In the genomic region with DNA sequence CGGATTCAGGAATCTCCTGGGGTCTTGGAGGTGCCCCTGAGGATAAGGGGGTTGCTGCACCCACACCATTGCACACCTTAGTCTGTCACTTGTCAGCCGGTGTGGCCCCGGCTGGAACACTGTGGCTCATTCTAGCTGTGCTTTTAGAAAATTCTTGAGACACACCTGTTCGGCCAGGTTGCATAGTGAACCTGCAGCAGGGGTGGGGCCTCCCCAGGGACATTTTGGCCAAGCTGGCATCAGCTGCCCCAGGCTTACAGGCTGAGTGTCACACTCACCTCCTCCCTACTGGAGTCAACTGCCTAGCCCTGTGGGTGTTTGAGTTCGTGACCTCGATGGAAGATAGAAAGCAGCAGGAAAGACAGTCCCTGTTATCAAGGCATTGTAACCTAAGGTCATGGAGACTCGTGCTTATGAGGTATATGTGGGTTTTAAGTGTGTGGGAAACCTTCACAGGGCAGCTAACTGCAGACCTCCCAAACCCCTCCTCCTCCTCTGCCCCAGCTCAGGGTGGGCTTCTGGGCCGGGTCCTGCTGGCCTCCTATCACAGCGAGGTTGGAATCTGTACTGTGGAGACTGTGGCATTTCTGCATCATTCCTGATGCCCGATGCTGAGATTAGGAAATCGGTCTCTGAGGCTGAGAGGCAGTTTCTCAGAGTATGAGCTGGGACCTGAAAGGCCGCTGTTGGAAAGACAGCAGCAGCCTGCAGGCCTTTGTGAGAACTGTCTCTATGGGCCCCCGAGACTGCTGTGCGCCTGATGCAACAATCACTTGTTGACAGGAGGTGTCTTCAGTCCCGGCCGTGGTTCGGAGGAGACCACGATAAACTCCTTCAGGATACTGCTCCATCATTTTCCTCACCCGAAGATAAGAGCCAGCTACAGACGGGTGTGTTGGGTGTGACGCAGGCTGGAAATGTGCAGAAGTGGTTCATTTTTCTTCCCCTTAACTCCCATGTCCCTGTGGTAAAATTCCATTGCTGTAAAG, we compare ENCODE assay signal across 16 cellular contexts.
DNase-seq lines count a peak whose midpoint lies in the region; ATAC-seq and TF ChIP-seq lines count a peak whose summit lies in the region.
"Had no signal": no experiment of that assay in that cellular context is flagged by ENCODE, and none has a peak within 500 bp of the region (broad histone marks: within the 10 kb centered on the region; RNA-seq: fewer than 3 reads in every experiment).

No MANE protein-coding gene starts in this region.

- H3K27me3 ChIP-seq in heart right ventricle (no peaks in the 10 kb centered on the region), osteoblast (ENCODE audit: insufficient read depth, low read length) (no peaks in the 10 kb centered on the region)
- H3K27me3 ChIP-seq: adrenal gland, tibial artery had no signal

- no peaks in the 10 kb centered on the region for H3K79me2 ChIP-seq in osteoblast (ENCODE audit: insufficient read depth, low read length)

- ATAC-seq in heart right ventricle (peak in 7 of 8 donors; percentile 40 to 69 (median 61)), HG02970 (IDR thresholded peaks at IDR 0.05; ENCODE audit: low FRiP score, unreplicated experiment) (no peak), HG03378 (IDR thresholded peaks at IDR 0.05; ENCODE audit: unreplicated experiment) (no peak), GM21529 (IDR thresholded peaks at IDR 0.05; ENCODE audit: unreplicated experiment) (no peak)
- ATAC-seq: natural killer cell treated with Interleukin-12 subunit alpha and Interleukin-12 subunit beta and Interleukin-15 and Interleukin-18, amount 100 ng/mL, for 72 hours had no signal

- intact Hi-C loops in heart right ventricle (cut with DNase I), result no loop called here

- H3K4me3 ChIP-seq in heart right ventricle (no peak overlapping the region), osteoblast (ENCODE audit: insufficient read depth, low read length) (no peak overlapping the region)
- H3K4me3 ChIP-seq: tibial artery had no signal

- H3K4me1 ChIP-seq in heart right ventricle (peaks cover 0 to 29% (median 15%) of the 10 kb centered on the region in 9 donors), osteoblast (ENCODE audit: insufficient read depth, low read length) (no peaks in the 10 kb centered on the region)
- H3K4me1 ChIP-seq: tibial artery had no signal

- H3K36me3 ChIP-seq in heart right ventricle, result peaks cover 0 to 11% (median 0%) of the 10 kb centered on the region in 9 donors
- no peaks in the 10 kb centered on the region for H3K36me3 ChIP-seq in osteoblast (ENCODE audit: insufficient read depth, low read length)
- H3K36me3 ChIP-seq: adrenal gland, tibial artery had no signal

- H3K9me3 ChIP-seq in heart right ventricle (peaks cover 0 to 4% (median 0%) of the 10 kb centered on the region in 11 donors), osteoblast (ENCODE audit: low read depth, low read length) (no peaks in the 10 kb centered on the region)
- H3K9me3 ChIP-seq: adrenal gland, tibial artery had no signal

- TF ChIP-seq CTCF in C4-2B (conservative IDR thresholded peaks at IDR 0.05) (no peak), heart right ventricle (IDR thresholded peaks at IDR 0.05) (no peak), osteoblast (IDR thresholded peaks at IDR 0.05; ENCODE audit: extremely low read depth, low read depth, low read length) (no peak)

- H4K20me1 ChIP-seq in osteoblast (ENCODE audit: insufficient read depth, low read length), result peaks cover 2% of the 10 kb centered on the region

- whole genome bisulfite sequencing in heart right ventricle, 2 donors, result 48 to 60% methylated on average over 21 of the region's 21 CpGs

- peak overlapping the region; percentile 89 for H3K27ac ChIP-seq in C4-2B
- peak overlapping the region; percentile 46 for H3K27ac ChIP-seq in angular gyrus (ENCODE audit: low read depth, low read length)
- H3K27ac ChIP-seq in heart right ventricle, result peak overlapping the region in 7 of 10 donors; percentile 5 to 24 (median 10)
- no peak overlapping the region for H3K27ac ChIP-seq in osteoblast (ENCODE audit: low read depth, low read length)
- H3K27ac ChIP-seq: tibial artery had no signal

- no peak overlapping the region for H2AFZ ChIP-seq in osteoblast (ENCODE audit: low read length)

- no peak overlapping the region for H3K4me2 ChIP-seq in osteoblast (ENCODE audit: insufficient read depth, low read length)

- no peak for DNase-seq in heart right ventricle
- peak; percentile 65 for DNase-seq in osteoblast (ENCODE audit: insufficient read length, low spot score, missing footprints)
- no peak for DNase-seq in hepatic stellate cell (ENCODE audit: low spot score)
- DNase-seq: activated CD4-positive, alpha-beta T cell treated with anti-CD3 and anti-CD28 coated beads for 48 hours; activated T-cell treated with anti-CD3 and anti-CD28 coated beads, Interleukin-2, amount 50 U/mL, for 24 hours; adrenal gland; AML-193; foreskin melanocyte; NCI-H524 treated with DMSO at 0.1 percent for 48 hours; tibial artery had no signal

Comparison
In these comparisons a context has a peak if more than half of its experiments do, and no peak if none do; other contexts are left out.
1. ATAC-seq: peak in heart right ventricle (7 of 8); none in HG02970 (single experiment), HG03378 (single experiment) and GM21529 (single experiment).